ENCODE assay signal across 2 cellular contexts in genomic region chr11:112167145-112167544, GRCh38.
TF ChIP-seq lines count a peak whose summit lies in the region.

Gene TEX12 (plus strand): TSS chr11:112167372. CDS start chr11:112169269, 1,897 bp downstream.

TF ChIP-seq in HCT116, 20 proteins besides CTCF, POLR2A, EP300 and RAD21:
- TF ChIP-seq CBX3 (IDR thresholded peaks at IDR 0.05; ENCODE audit: low read depth) (no peak), EZH2 (IDR thresholded peaks at IDR 0.05) (no peak), ELF1 (IDR thresholded peaks at IDR 0.05; ENCODE audit: borderline replicate concordance, low read depth) (no peak), JUND (IDR thresholded peaks at IDR 0.05) (no peak)

TF ChIP-seq in K562, 482 proteins besides CTCF, POLR2A, EP300 and RAD21:
- TF ChIP-seq PRMT5 (CRISPR knock-in tag; IDR thresholded peaks at IDR 0.05) (no peak), USF2 (CRISPR knock-in tag; IDR thresholded peaks at IDR 0.05) (peak; percentile 41; the same call in 1 of the 2 replicates), ZBTB33 (CRISPR knock-in tag; IDR thresholded peaks at IDR 0.05) (peak; percentile 78)
TF ChIP-seq in K562: peak in this region for 2.
